In genomic region chr7:153327683-153328082, GRCh38 we compare ENCODE assay signal across 8 cellular contexts.
"Had no signal": no experiment of that assay in that cellular context is flagged by ENCODE, and none has a peak within 500 bp of the region (broad histone marks: within the 10 kb centered on the region; RNA-seq: fewer than 3 reads in every experiment).

No MANE protein-coding gene starts in this region.

- ATAC-seq: GM12878 had no signal

- DNase-seq: GDM1, GF-D8 had no signal

- H3K4me3 ChIP-seq: GM12878 had no signal

- FAIRE-seq: G401.6, GM12878, GM12891, GM12892, GM18507, GM19239 had no signal
